ENCODE assay signal across 9 cellular contexts in the genomic region with DNA sequence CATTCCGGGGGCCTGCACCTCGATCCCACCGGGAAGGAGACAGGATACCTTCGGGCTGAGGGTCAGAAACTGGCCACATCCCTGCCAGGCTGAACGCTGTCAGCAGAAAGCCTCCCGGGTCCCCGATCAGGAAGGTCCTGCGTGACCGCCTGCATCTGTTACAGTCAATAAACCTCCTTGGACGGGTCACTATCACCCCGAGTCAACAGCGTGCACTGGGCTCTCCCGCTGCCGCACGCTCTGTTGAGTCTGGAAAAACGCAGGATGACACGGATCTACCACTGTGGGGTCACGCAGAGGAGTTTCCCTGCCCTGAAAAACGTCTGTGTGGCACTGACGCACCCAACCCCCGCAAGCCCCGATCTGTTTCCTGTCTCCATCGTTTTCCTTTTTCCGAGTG. TPM values are rescaled to one million over a fixed set of nuclear protein-coding genes. Genes with fewer than 3 reads are reported as not detected.
DNase-seq lines count a peak whose midpoint lies in the region; ATAC-seq and TF ChIP-seq lines count a peak whose summit lies in the region.
"Had no signal": no experiment of that assay in that cellular context is flagged by ENCODE, and none has a peak within 500 bp of the region (broad histone marks: within the 10 kb centered on the region; RNA-seq: fewer than 3 reads in every experiment).

No MANE protein-coding gene starts in this region.

- peaks cover 3% of the 10 kb centered on the region for H3K36me3 Mint-ChIP-seq in T-helper 1 cell treated with Interleukin-12 subunit alpha and Interleukin-12 subunit beta and Interleukin-4 antibody, amounts not matched to agents 30 μg/mL and 1 μg/mL, for 36 hours (ENCODE audit: low read depth)

- H3K9me3 ChIP-seq in WERI-Rb-1 (ENCODE audit: severe bottlenecking): no peaks in the 10 kb centered on the region

- no peaks in the 10 kb centered on the region for H3K9me3 Mint-ChIP-seq in T-helper 1 cell treated with Interleukin-12 subunit alpha and Interleukin-12 subunit beta and Interleukin-4 antibody, amounts not matched to agents 30 μg/mL and 1 μg/mL, for 36 hours

- H3K27ac Mint-ChIP-seq in T-helper 1 cell treated with Interleukin-12 subunit alpha and Interleukin-12 subunit beta and Interleukin-4 antibody, amounts not matched to agents 30 μg/mL and 1 μg/mL, for 36 hours: no peak overlapping the region

- no peak for ATAC-seq in left ventricle myocardium superior
- ATAC-seq in sciatic nerve: peak; percentile 28

- H3K27me3 Mint-ChIP-seq in T-helper 1 cell treated with Interleukin-12 subunit alpha and Interleukin-12 subunit beta and Interleukin-4 antibody, amounts not matched to agents 30 μg/mL and 1 μg/mL, for 36 hours (ENCODE audit: low read depth): peaks cover 41% of the 10 kb centered on the region

- H3K27me3 ChIP-seq in WERI-Rb-1 (ENCODE audit: insufficient read depth, low read depth, severe bottlenecking): peaks cover 16% of the 10 kb centered on the region

- H3K4me1 Mint-ChIP-seq in T-helper 1 cell treated with Interleukin-12 subunit alpha and Interleukin-12 subunit beta and Interleukin-4 antibody, amounts not matched to agents 30 μg/mL and 1 μg/mL, for 36 hours (ENCODE audit: low read depth): peaks cover 21% of the 10 kb centered on the region

- DNase-seq in T-helper 1 cell: no peak
- DNase-seq in WERI-Rb-1: no peak
- peak; percentile 25 for DNase-seq in left ventricle myocardium superior
- no peak for DNase-seq in sciatic nerve (ENCODE audit: low spot score)
- DNase-seq in foreskin melanocyte: no peak
- no peak for DNase-seq in SHP77 treated with DMSO at 0.1 percent for 48 hours (lab: John Stamatoyannopoulos, UW)
- no peak for DNase-seq in iPS-NIHi11 (ENCODE audit: low spot score)

- H3K27ac ChIP-seq in WERI-Rb-1: no peak overlapping the region
- H3K27ac ChIP-seq: 22Rv1 had no signal

- intact Hi-C loops in left ventricle myocardium superior (cut with micrococcal nuclease) (no loop called here), sciatic nerve (cut with DNase I) (no loop called here)

- H3K4me3 Mint-ChIP-seq in T-helper 1 cell treated with Interleukin-12 subunit alpha and Interleukin-12 subunit beta and Interleukin-4 antibody, amounts not matched to agents 30 μg/mL and 1 μg/mL, for 36 hours: peak overlapping the region; percentile 30

- peak overlapping the region; percentile 47; the same call in 1 of the 2 replicates for H3K4me3 ChIP-seq in WERI-Rb-1 (ENCODE audit: low read depth, low read length)

- TF ChIP-seq CTCF in WERI-Rb-1 (IDR thresholded peaks at IDR 0.05; ENCODE audit: low read depth, low read length): no peak

- no peaks in the 10 kb centered on the region for H3K36me3 ChIP-seq in WERI-Rb-1

RNA-seq across cellular contexts. Expression of gene PPP2R3B, which starts 12.1 kb away (rescaled TPM):
- 194 TPM for total RNA-seq in left ventricle myocardium superior
- 35.4 TPM for total RNA-seq in sciatic nerve

RNA-seq across cellular contexts. Expression of gene GTPBP6, which starts 56.0 kb away (rescaled TPM):
- total RNA-seq in left ventricle myocardium superior: 51.9 TPM
- total RNA-seq in sciatic nerve: 43.1 TPM
